21 cellular contexts compared by ENCODE assay signal in genomic region chr7:42104694-42105093, GRCh38.
DNase-seq lines count a peak whose midpoint lies in the region; ATAC-seq and TF ChIP-seq lines count a peak whose summit lies in the region.
"Had no signal": no experiment of that assay in that cellular context is flagged by ENCODE, and none has a peak within 500 bp of the region (broad histone marks: within the 10 kb centered on the region; RNA-seq: fewer than 3 reads in every experiment).

No MANE protein-coding gene starts in this region.

- H3K27me3 ChIP-seq in esophagus muscularis mucosa, result no peaks in the 10 kb centered on the region
- no peaks in the 10 kb centered on the region for H3K27me3 ChIP-seq in muscle layer of duodenum (ENCODE audit: low read depth, low read length)
- H3K27me3 ChIP-seq in CD8-positive, alpha-beta T cell (ENCODE audit: insufficient read depth, low read length), result no peaks in the 10 kb centered on the region
- H3K27me3 ChIP-seq: BLaER1 had no signal

- no peak for TF ChIP-seq POLR2A in esophagus muscularis mucosa (IDR thresholded peaks at IDR 0.05; ENCODE audit: low read depth)

- peak; percentile 52 to 58 (median 57) for ATAC-seq in natural killer cell
- ATAC-seq in natural killer cell treated with Interleukin-12 subunit alpha and Interleukin-12 subunit beta and Interleukin-15 and Interleukin-18, amount 100 ng/mL, for 72 hours, result no peak
- no peak for ATAC-seq in CD8-positive, alpha-beta T cell
- ATAC-seq: A549, HCT116, HepG2 had no signal

- H3K27me3 Mint-ChIP-seq in natural killer cell (ENCODE audit: low read depth in 2 of 2), result peaks cover 0 to 7% of the 10 kb centered on the region in 2 donors
- H3K27me3 Mint-ChIP-seq in natural killer cell treated with Interleukin-12 subunit alpha and Interleukin-12 subunit beta and Interleukin-15 and Interleukin-18, amount 100 ng/mL, for 72 hours, result peaks cover 0 to 4% of the 10 kb centered on the region in 2 donors
- peaks cover 4% of the 10 kb centered on the region for H3K27me3 Mint-ChIP-seq in CD8-positive, alpha-beta T cell (ENCODE audit: low read depth)

- no peaks in the 10 kb centered on the region for H3K9me3 Mint-ChIP-seq in natural killer cell
- H3K9me3 Mint-ChIP-seq in natural killer cell treated with Interleukin-12 subunit alpha and Interleukin-12 subunit beta and Interleukin-15 and Interleukin-18, amount 100 ng/mL, for 72 hours, result no peaks in the 10 kb centered on the region
- H3K9me3 Mint-ChIP-seq in CD8-positive, alpha-beta T cell, result no peaks in the 10 kb centered on the region
- H3K9me3 Mint-ChIP-seq: CD14-positive monocyte, HFFc6 had no signal

- 70% methylated on average over 2 of the region's 2 CpGs for WGBS in esophagus muscularis mucosa

- peak overlapping the region; percentile 45 for H3K4me3 Mint-ChIP-seq in natural killer cell
- no peak overlapping the region for H3K4me3 Mint-ChIP-seq in natural killer cell treated with Interleukin-12 subunit alpha and Interleukin-12 subunit beta and Interleukin-15 and Interleukin-18, amount 100 ng/mL, for 72 hours
- H3K4me3 Mint-ChIP-seq in CD8-positive, alpha-beta T cell, result no peak overlapping the region
- H3K4me3 Mint-ChIP-seq: CD14-positive monocyte; CD4-positive, alpha-beta memory T cell; HFFc6 had no signal

- no peak for TF ChIP-seq CTCF in natural killer cell (IDR thresholded peaks at IDR 0.05)
- TF ChIP-seq CTCF in esophagus muscularis mucosa (IDR thresholded peaks at IDR 0.05), result no peak
- no peak for TF ChIP-seq CTCF in CD8-positive, alpha-beta T cell (IDR thresholded peaks at IDR 0.05)

- no peak for DNase-seq in natural killer cell
- DNase-seq in natural killer cell treated with Interleukin-12 subunit alpha and Interleukin-12 subunit beta and Interleukin-15 and Interleukin-18, amount 100 ng/mL, for 72 hours (ENCODE audit: low spot score), result no peak
- no peak for DNase-seq in esophagus muscularis mucosa (ENCODE audit: extremely low spot score)
- no peak for DNase-seq in CD8-positive, alpha-beta T cell
- DNase-seq in amniotic stem cell (lab: John Stamatoyannopoulos, UW), result no peak
- DNase-seq in stimulated activated CD4-positive, alpha-beta T cell treated with anti-CD3 and anti-CD28 coated beads, Interleukin-12 subunit alpha, Interleukin-12 subunit beta, amount 100 ng/mL, for 4 hours, result no peak
- no peak for DNase-seq in NCI-H748 treated with DMSO at 0.1 percent for 48 hours (lab: John Stamatoyannopoulos, UW)
- DNase-seq: Calu3; CD4-positive, alpha-beta memory T cell; DMS79 treated with DMSO at 0.1 percent for 48 hours; GF-D8; GOT3; H7; HFFc6 had no signal

- POLR2A ChIA-PET in CD8-positive, alpha-beta T cell (lab: Charles Lee), result no interaction called here

- H3K4me1 ChIP-seq in esophagus muscularis mucosa (peaks cover 42 to 67% (median 50%) of the 10 kb centered on the region in 4 donors), muscle layer of duodenum (ENCODE audit: control insufficient read depth in 1 of 2, insufficient read depth in 2 of 2, low read length in 2 of 2) (peaks cover 25 to 44% of the 10 kb centered on the region in 2 donors)
- H3K4me1 ChIP-seq in CD8-positive, alpha-beta T cell (ENCODE audit: insufficient read depth, low read length), result no peaks in the 10 kb centered on the region
- H3K4me1 ChIP-seq: A549 had no signal

- no peak for TF ChIP-seq EP300 in esophagus muscularis mucosa (IDR thresholded peaks at IDR 0.05)

- H3K4me3 ChIP-seq in esophagus muscularis mucosa (no peak overlapping the region), muscle layer of duodenum (ENCODE audit: low read depth in 1 of 2, low read length in 2 of 2) (no peak overlapping the region)
- H3K4me3 ChIP-seq in CD8-positive, alpha-beta T cell (ENCODE audit: low read depth, low read length), result no peak overlapping the region
- H3K4me3 ChIP-seq: A549, BLaER1 had no signal

- no peaks in the 10 kb centered on the region for H3K9me3 ChIP-seq in esophagus muscularis mucosa
- no peaks in the 10 kb centered on the region for H3K9me3 ChIP-seq in muscle layer of duodenum (ENCODE audit: control insufficient read depth in 1 of 2, low read length in 2 of 2)
- no peaks in the 10 kb centered on the region for H3K9me3 ChIP-seq in CD8-positive, alpha-beta T cell (ENCODE audit: low read length)
- H3K9me3 ChIP-seq: A549, BLaER1 had no signal

- peak overlapping the region in 3 of 4 donors; percentile 57 to 72 (median 58) for H3K27ac ChIP-seq in esophagus muscularis mucosa (replicated peaks in 1 of 4)
- H3K27ac ChIP-seq in muscle layer of duodenum (ENCODE audit: low read length), result peak overlapping the region; percentile 28
- H3K27ac ChIP-seq in CD8-positive, alpha-beta T cell (ENCODE audit: low read depth, low read length), result no peak overlapping the region
- H3K27ac ChIP-seq: 22Rv1, A549, BLaER1 had no signal

- H3K27ac Mint-ChIP-seq in natural killer cell, result peak overlapping the region; percentile 88
- peak overlapping the region in 1 of 2 donors; percentile 39 for H3K27ac Mint-ChIP-seq in natural killer cell treated with Interleukin-12 subunit alpha and Interleukin-12 subunit beta and Interleukin-15 and Interleukin-18, amount 100 ng/mL, for 72 hours
- no peak overlapping the region for H3K27ac Mint-ChIP-seq in CD8-positive, alpha-beta T cell
- H3K27ac Mint-ChIP-seq: CD14-positive monocyte; CD4-positive, alpha-beta memory T cell; HFFc6 had no signal

- CTCF ChIA-PET in CD8-positive, alpha-beta T cell (lab: Charles Lee), result no interaction called here

- H3K36me3 ChIP-seq in esophagus muscularis mucosa, result peaks cover 0 to 9% (median 0%) of the 10 kb centered on the region in 4 donors
- H3K36me3 ChIP-seq in muscle layer of duodenum (ENCODE audit: control insufficient read depth in 1 of 2, insufficient read depth in 2 of 2, low read length in 2 of 2), result no peaks in the 10 kb centered on the region
- H3K36me3 ChIP-seq in CD8-positive, alpha-beta T cell (ENCODE audit: insufficient read depth, low read length), result no peaks in the 10 kb centered on the region

- H3K4me1 Mint-ChIP-seq in natural killer cell, result peaks cover 61 to 71% of the 10 kb centered on the region in 2 donors
- peaks cover 14 to 45% of the 10 kb centered on the region in 2 donors for H3K4me1 Mint-ChIP-seq in natural killer cell treated with Interleukin-12 subunit alpha and Interleukin-12 subunit beta and Interleukin-15 and Interleukin-18, amount 100 ng/mL, for 72 hours (ENCODE audit: low read depth in 2 of 2)
- no peaks in the 10 kb centered on the region for H3K4me1 Mint-ChIP-seq in CD8-positive, alpha-beta T cell (ENCODE audit: low read depth)
- H3K4me1 Mint-ChIP-seq: CD4-positive, alpha-beta memory T cell had no signal

- H3K36me3 Mint-ChIP-seq in natural killer cell, result no peaks in the 10 kb centered on the region
- no peaks in the 10 kb centered on the region for H3K36me3 Mint-ChIP-seq in natural killer cell treated with Interleukin-12 subunit alpha and Interleukin-12 subunit beta and Interleukin-15 and Interleukin-18, amount 100 ng/mL, for 72 hours
- H3K36me3 Mint-ChIP-seq in CD8-positive, alpha-beta T cell, result no peaks in the 10 kb centered on the region
- H3K36me3 Mint-ChIP-seq: CD14-positive monocyte; CD4-positive, alpha-beta memory T cell had no signal

- intact Hi-C loops in natural killer cell (cut with micrococcal nuclease), result no loop called here
- intact Hi-C loops in esophagus muscularis mucosa (cut with DNase I), result loop anchor here (10.0 kb wide), 1 partner anchor 110 kb away; no protein-coding TSS in a partner anchor
- intact Hi-C loops in CD8-positive, alpha-beta T cell (cut with DNase I, micrococcal nuclease), result no loop called here

Comparison
In these comparisons a context has a peak if more than half of its experiments do, and no peak if none do; other contexts are left out.
1. ATAC-seq: peak in natural killer cell (3 of 3); none in natural killer cell treated with Interleukin-12 subunit alpha and Interleukin-12 subunit beta and Interleukin-15 and Interleukin-18, amount 100 ng/mL, for 72 hours (0 of 2) and CD8-positive, alpha-beta T cell (single experiment).